8 cellular contexts compared by ENCODE assay signal in the genomic region with DNA sequence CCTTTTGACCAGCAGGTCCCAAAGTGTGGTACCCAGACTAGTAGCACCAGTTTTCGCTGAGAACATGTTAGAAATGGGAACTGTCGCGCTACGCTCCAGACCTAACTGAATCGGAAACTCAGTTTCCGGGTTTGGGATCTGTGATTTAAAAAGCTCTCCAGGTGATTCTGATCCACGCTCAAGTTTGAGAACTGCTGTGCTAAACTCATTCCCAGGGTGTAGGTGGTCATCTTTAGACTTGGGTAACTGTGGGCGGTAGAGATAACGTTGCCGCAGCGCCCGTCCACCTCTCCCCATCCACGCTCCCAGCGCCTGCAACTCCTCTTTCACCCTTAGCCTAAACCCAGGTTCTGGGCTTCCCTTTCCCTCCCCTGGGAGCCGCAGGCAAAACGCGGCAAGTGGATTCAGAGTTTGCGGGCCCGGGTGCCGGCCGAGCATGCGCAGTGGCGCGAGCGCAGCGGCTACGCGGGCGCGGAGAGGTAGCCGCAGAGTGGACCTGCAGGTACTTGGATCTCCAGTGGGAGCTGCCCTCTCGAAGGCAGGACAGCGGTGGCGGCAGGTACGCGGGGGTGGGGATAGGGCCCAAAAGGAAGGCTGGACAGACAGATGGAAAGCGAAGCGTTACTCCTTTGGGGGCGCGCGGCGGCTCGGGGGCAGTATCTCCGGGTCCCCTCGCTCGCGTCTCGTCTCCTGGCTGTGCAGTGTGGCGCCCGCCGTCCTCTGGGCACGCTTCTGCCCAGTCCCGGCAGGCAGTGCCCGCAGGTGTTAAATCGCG. TPM values are rescaled to one million over a fixed set of nuclear protein-coding genes. Genes with fewer than 3 reads are reported as not detected.
DNase-seq lines count a peak whose midpoint lies in the region; ATAC-seq and TF ChIP-seq lines count a peak whose summit lies in the region.

A gene with protein sequence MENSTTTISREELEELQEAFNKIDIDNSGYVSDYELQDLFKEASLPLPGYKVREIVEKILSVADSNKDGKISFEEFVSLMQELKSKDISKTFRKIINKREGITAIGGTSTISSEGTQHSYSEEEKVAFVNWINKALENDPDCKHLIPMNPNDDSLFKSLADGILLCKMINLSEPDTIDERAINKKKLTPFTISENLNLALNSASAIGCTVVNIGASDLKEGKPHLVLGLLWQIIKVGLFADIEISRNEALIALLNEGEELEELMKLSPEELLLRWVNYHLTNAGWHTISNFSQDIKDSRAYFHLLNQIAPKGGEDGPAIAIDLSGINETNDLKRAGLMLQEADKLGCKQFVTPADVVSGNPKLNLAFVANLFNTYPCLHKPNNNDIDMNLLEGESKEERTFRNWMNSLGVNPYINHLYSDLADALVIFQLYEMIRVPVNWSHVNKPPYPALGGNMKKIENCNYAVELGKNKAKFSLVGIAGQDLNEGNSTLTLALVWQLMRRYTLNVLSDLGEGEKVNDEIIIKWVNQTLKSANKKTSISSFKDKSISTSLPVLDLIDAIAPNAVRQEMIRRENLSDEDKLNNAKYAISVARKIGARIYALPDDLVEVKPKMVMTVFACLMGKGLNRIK (plus strand): TSS at position 443 of the 775 bp plus-strand sequence. CDS start 67,845 bp downstream, outside the sequence.

- TF ChIP-seq CTCF in BJ (IDR thresholded peaks at IDR 0.05; ENCODE audit: insufficient read depth, low read depth, low read length): no peak
- TF ChIP-seq CTCF in left lung (IDR thresholded peaks at IDR 0.05): no peak

- H3K4me1 ChIP-seq in left lung: peaks cover 0 to 27% of the 10 kb centered on the region in 2 donors

- H3K9me3 ChIP-seq in left lung: no peaks in the 10 kb centered on the region

- CTCF ChIA-PET in BJ (lab: Yijun Ruan, JAX): interaction anchor here (1.0 kb wide), 1 partner anchor 11 kb away, joined by 3 read pairs; no protein-coding TSS in a partner anchor

- TF ChIP-seq POLR2A in GM19193 (IDR thresholded peaks at IDR 0.05; ENCODE audit: extremely low read depth, insufficient read depth, insufficient read length): peak; percentile 76

- peak; percentile 86 for ATAC-seq in HG03378 (IDR thresholded peaks at IDR 0.05; ENCODE audit: unreplicated experiment)
- peak; percentile 93 for ATAC-seq in left lung

- no peaks in the 10 kb centered on the region for H3K27me3 ChIP-seq in BJ (ENCODE audit: control insufficient read depth, insufficient read depth, low read length)
- no peaks in the 10 kb centered on the region for H3K27me3 ChIP-seq in left lung

- POLR2A ChIA-PET in BJ (lab: Charles Lee): no interaction called here

- intact Hi-C loops in left lung (cut with DNase I): no loop called here

- DNase-seq in BJ (ENCODE audit: low read depth): no peak
- DNase-seq in NCI-H460 (ENCODE audit: extremely low read depth, low read depth): peak; percentile 85
- peak; percentile 89 for DNase-seq in activated CD4-positive, alpha-beta T cell treated with anti-CD3 and anti-CD28 coated beads for 48 hours
- DNase-seq in cortex of kidney (lab: John Stamatoyannopoulos, UW): peak; percentile 82
- peak; percentile 86 to 96 for DNase-seq in left lung
- DNase-seq in stimulated activated CD4-positive, alpha-beta T cell treated with anti-CD3 and anti-CD28 coated beads, Interleukin-2, amount 100 ng/mL, for 48 hours: peak; percentile 84 to 87

- H3K27ac ChIP-seq in left lung: peak within 1 kb of the TSS; percentile 81 to 89

- H3K36me3 ChIP-seq in BJ (ENCODE audit: control insufficient read depth, insufficient read depth, low read length) (no peaks in the 10 kb centered on the region), left lung (no peaks in the 10 kb centered on the region)

- H3K4me3 ChIP-seq in BJ (ENCODE audit: low read depth, low read length) (peak within 1 kb of the TSS; percentile 74), left lung (peak within 1 kb of the TSS; percentile 77 to 80)

RNA-seq across cellular contexts. Expression of the gene that starts here (rescaled TPM):
- 0.23 and 0.58 TPM in 2 replicates for polyA plus RNA-seq in BJ (2011; rRNA removed)
- polyA minus RNA-seq in BJ (2011; rRNA and poly(A)+ RNA removed): 0.09 and 0.15 TPM in 2 replicates
- 43.0 and 44.6 TPM in 2 replicates for total RNA-seq in NCI-H460 (2014; rRNA removed; shearing (Covaris generic))
- polyA plus RNA-seq in NCI-H460 (2014; cell fraction: nucleus; rRNA removed): 20.1 and 23.9 TPM in 2 replicates
- total RNA-seq in left lung: 10 to 100 TPM; 24.1 to 40.4 TPM
